ENCODE assay signal across 10 cellular contexts in the genomic region with DNA sequence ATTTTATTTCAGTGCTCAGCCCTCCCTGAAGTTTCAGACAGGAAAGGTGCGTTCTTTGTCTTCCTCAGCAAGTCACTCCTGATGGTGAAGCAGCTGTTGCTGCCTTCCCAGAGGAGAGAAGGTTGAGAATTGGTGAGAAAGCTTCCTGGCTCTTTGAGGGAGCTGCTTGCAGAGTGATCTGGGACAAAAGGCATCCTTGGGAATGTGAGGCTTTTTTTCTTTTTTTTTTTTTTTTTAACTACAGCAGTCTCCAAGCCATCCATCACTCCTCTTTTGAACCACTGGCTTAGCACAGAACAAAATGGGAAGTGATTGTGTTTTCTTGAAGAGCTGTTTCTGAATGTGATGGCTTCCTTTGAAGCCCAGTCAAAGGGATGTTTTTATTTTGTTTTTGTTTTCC.
DNase-seq lines count a peak whose midpoint lies in the region; FAIRE-seq and TF ChIP-seq lines count a peak whose summit lies in the region.
"Had no signal": no experiment of that assay in that cellular context is flagged by ENCODE, and none has a peak within 500 bp of the region (broad histone marks: within the 10 kb centered on the region; RNA-seq: fewer than 3 reads in every experiment).

No MANE protein-coding gene starts in this region.

- H3K27ac ChIP-seq in brain microvascular endothelial cell = peak overlapping the region; percentile 97
- H3K27ac ChIP-seq: heart left ventricle, SK-N-MC had no signal

- DNase-seq in HTR-8/SVneo (ENCODE audit: insufficient read length, low spot score) = peak; percentile 20
- DNase-seq in brain microvascular endothelial cell = peak; percentile 67
- DNase-seq in kidney epithelial cell (ENCODE audit: low read depth) = peak; percentile 82
- DNase-seq in type B pancreatic cell (ENCODE audit: extremely low spot score, unreplicated experiment) = no peak
- DNase-seq in NCI-H2196 treated with DMSO at 0.1 percent for 48 hours (lab: John Stamatoyannopoulos, UW; ENCODE audit: unreplicated experiment) = no peak
- no peak for DNase-seq in NCI-H526 (lab: John Stamatoyannopoulos, UW)
- DNase-seq in stimulated activated CD4-positive, alpha-beta T cell treated with anti-CD3 and anti-CD28 coated beads, Interleukin-1b, Interleukin-23, amount 100 ng/mL, for 48 hours = no peak
- DNase-seq: heart left ventricle; stimulated activated naive CD8-positive, alpha-beta T cell treated with anti-CD3 and anti-CD28 coated beads, Interleukin-15, amount 100 ng/mL, for 72 hours had no signal

- no peaks in the 10 kb centered on the region for H3K36me3 Mint-ChIP-seq in type B pancreatic cell

- in situ Hi-C loops in brain microvascular endothelial cell (cut with HindIII; ENCODE audit: low pct_ligation_motif_present, low sequenced_read_pairs) = no loop called here

- peak overlapping the region; percentile 24 for H3K4me3 Mint-ChIP-seq in type B pancreatic cell
- H3K4me3 Mint-ChIP-seq: stimulated activated naive CD8-positive, alpha-beta T cell treated with anti-CD3 and anti-CD28 coated beads, Interleukin-15, amount 100 ng/mL, for 72 hours had no signal

- FAIRE-seq in HTR-8/SVneo (lab: Jason Lieb, UNC) = no peak

- H3K36me3 ChIP-seq in brain microvascular endothelial cell (replicated peaks) = no peaks in the 10 kb centered on the region
- peaks cover 2% of the 10 kb centered on the region for H3K36me3 ChIP-seq in kidney epithelial cell (ENCODE audit: control insufficient read depth, insufficient read depth, low read length)
- H3K36me3 ChIP-seq: heart left ventricle had no signal

- H3K27me3 Mint-ChIP-seq in type B pancreatic cell = no peaks in the 10 kb centered on the region
- H3K27me3 Mint-ChIP-seq: stimulated activated naive CD8-positive, alpha-beta T cell treated with anti-CD3 and anti-CD28 coated beads, Interleukin-15, amount 100 ng/mL, for 72 hours had no signal

- TF ChIP-seq CTCF in brain microvascular endothelial cell (IDR thresholded peaks at IDR 0.05; ENCODE audit: low read depth, low read length, missing control alignments) = no peak
- no peak for TF ChIP-seq CTCF in kidney epithelial cell (IDR thresholded peaks at IDR 0.05; ENCODE audit: insufficient read depth, low read length, poor library complexity, severe bottlenecking)
- no peak for TF ChIP-seq CTCF in type B pancreatic cell (conservative IDR thresholded peaks at IDR 0.05)

- no peaks in the 10 kb centered on the region for H3K27me3 ChIP-seq in brain microvascular endothelial cell (replicated peaks)
- no peaks in the 10 kb centered on the region for H3K27me3 ChIP-seq in kidney epithelial cell (ENCODE audit: control insufficient read depth, insufficient read depth, low read length)
- H3K27me3 ChIP-seq: heart left ventricle had no signal

- H3K9me3 Mint-ChIP-seq in type B pancreatic cell = no peaks in the 10 kb centered on the region
- H3K9me3 Mint-ChIP-seq: stimulated activated naive CD8-positive, alpha-beta T cell treated with anti-CD3 and anti-CD28 coated beads, Interleukin-15, amount 100 ng/mL, for 72 hours had no signal

- peaks cover 27% of the 10 kb centered on the region for H3K4me1 Mint-ChIP-seq in type B pancreatic cell (ENCODE audit: unreplicated experiment)
- H3K4me1 Mint-ChIP-seq: stimulated activated naive CD8-positive, alpha-beta T cell treated with anti-CD3 and anti-CD28 coated beads, Interleukin-15, amount 100 ng/mL, for 72 hours had no signal

- no peak overlapping the region for H3K4me3 ChIP-seq in brain microvascular endothelial cell (ENCODE audit: low read depth, low read length)
- no peak overlapping the region for H3K4me3 ChIP-seq in kidney epithelial cell (ENCODE audit: low read depth, low read length)
- H3K4me3 ChIP-seq: heart left ventricle, SK-N-MC had no signal

- peak overlapping the region; percentile 67 for H3K27ac Mint-ChIP-seq in type B pancreatic cell
- H3K27ac Mint-ChIP-seq: stimulated activated naive CD8-positive, alpha-beta T cell treated with anti-CD3 and anti-CD28 coated beads, Interleukin-15, amount 100 ng/mL, for 72 hours had no signal

Comparison
In these comparisons a context has a peak if more than half of its experiments do, and no peak if none do; other contexts are left out.
1. DNase-seq: peak in HTR-8/SVneo (single experiment), brain microvascular endothelial cell (single experiment) and kidney epithelial cell (single experiment); none in type B pancreatic cell (single experiment), NCI-H2196 treated with DMSO at 0.1 percent for 48 hours (single experiment), NCI-H526 (0 of 2) and stimulated activated CD4-positive, alpha-beta T cell treated with anti-CD3 and anti-CD28 coated beads, Interleukin-1b, Interleukin-23, amount 100 ng/mL, for 48 hours (single experiment).